In genomic region chr7:98200364-98200763, GRCh38 we compare ENCODE assay signal across 1 cellular context.
TF ChIP-seq lines count a peak whose summit lies in the region.

No MANE protein-coding gene starts in this region.

TF ChIP-seq in GM12878, 131 proteins besides CTCF, POLR2A, EP300 and RAD21 (continued from another document):
- no peak for TF ChIP-seq SKIL (IDR thresholded peaks at IDR 0.05; ENCODE audit: low read depth, poor library complexity, severe bottlenecking)
- TF ChIP-seq ZBTB40 (IDR thresholded peaks at IDR 0.05; ENCODE audit: borderline replicate concordance) = no peak
- TF ChIP-seq ZNF384 (IDR thresholded peaks at IDR 0.05; ENCODE audit: borderline replicate concordance, low read depth, low read length) = no peak
- TF ChIP-seq ZNF217 (IDR thresholded peaks at IDR 0.05) = peak; percentile 66; the same call in 1 of the 2 replicates
- peak; percentile 84 for TF ChIP-seq EED (IDR thresholded peaks at IDR 0.05; ENCODE audit: low read depth)
- TF ChIP-seq TBL1XR1 (IDR thresholded peaks at IDR 0.05; ENCODE audit: low read depth, low read length) = 0 out of 2 replicates have a peak, but pooled peaks have one; percentile 43
- peak; percentile 74; the same call in 1 of the 2 replicates for TF ChIP-seq CBFB (IDR thresholded peaks at IDR 0.05; ENCODE audit: low read depth)
- TF ChIP-seq KLF5 (IDR thresholded peaks at IDR 0.05; ENCODE audit: partially characterized antibody) = no peak
- peak; percentile 25; the same call in 1 of the 2 replicates for TF ChIP-seq CREM (IDR thresholded peaks at IDR 0.05; ENCODE audit: low read depth)
- no peak for TF ChIP-seq GABPA (IDR thresholded peaks at IDR 0.05; ENCODE audit: low read depth)
- no peak for TF ChIP-seq SIN3A (IDR thresholded peaks at IDR 0.05; ENCODE audit: low read depth, low read length)
- TF ChIP-seq BCL11A (IDR thresholded peaks at IDR 0.05; ENCODE audit: low read depth, low read length) = peak; percentile 30; the same call in 1 of the 2 replicates
- no peak for TF ChIP-seq ZZZ3 (IDR thresholded peaks at IDR 0.05; ENCODE audit: control insufficient read depth, insufficient read length, low read depth)
- no peak for TF ChIP-seq ZNF24 (IDR thresholded peaks at IDR 0.05)
